In genomic region chr1:30803562-30803961, GRCh38 we compare ENCODE assay signal across 18 cellular contexts. TPM values are rescaled to one million over a fixed set of nuclear protein-coding genes. Genes with fewer than 3 reads are reported as not detected.
DNase-seq lines count a peak whose midpoint lies in the region; ATAC-seq, FAIRE-seq and TF ChIP-seq lines count a peak whose summit lies in the region.
"Had no signal": no experiment of that assay in that cellular context is flagged by ENCODE, and none has a peak within 500 bp of the region (broad histone marks: within the 10 kb centered on the region; RNA-seq: fewer than 3 reads in every experiment).

No MANE protein-coding gene starts in this region.

- POLR2A ChIA-PET in HepG2 (lab: Yijun Ruan, JAX) = no interaction called here
- POLR2A ChIA-PET in K562 (lab: Yijun Ruan, JAX) = interaction anchor here (0.6 to 2.0 kb wide), 11 partner anchors 11 to 1625 kb away, joined by 3 to 13 read pairs (median 4); no protein-coding TSS in a partner anchor
- POLR2A ChIA-PET in Caco-2 (lab: Charles Lee) = no interaction called here

- H3K4me1 Mint-ChIP-seq in Caco-2 (ENCODE audit: low read depth, unreplicated experiment) = no peaks in the 10 kb centered on the region

- TF ChIP-seq CTCF in HepG2 (CRISPR knock-in tag; IDR thresholded peaks at IDR 0.05) = no peak
- TF ChIP-seq CTCF in right lobe of liver (IDR thresholded peaks at IDR 0.05) = no peak
- TF ChIP-seq CTCF in K562 (IDR thresholded peaks at IDR 0.05 in 2 of 3, conservative IDR thresholded peaks at IDR 0.05 in 1 of 3; ENCODE audit: insufficient read depth in 2 of 3, low read depth in 1 of 3, low read length in 3 of 3) = no peak
- TF ChIP-seq CTCF in kidney (IDR thresholded peaks at IDR 0.05; ENCODE audit: borderline replicate concordance, extremely low read depth, insufficient read depth) = no peak
- TF ChIP-seq CTCF in Caco-2 (IDR thresholded peaks at IDR 0.05; ENCODE audit: insufficient read depth in 1 of 2, low read depth in 1 of 2, low read length in 1 of 2, severe bottlenecking in 1 of 2, unreplicated experiment in 1 of 2) = no peak

- H3K4me1 ChIP-seq in HepG2 (ENCODE audit: insufficient read depth, low read length) (peaks cover 12% of the 10 kb centered on the region), right lobe of liver (no peaks in the 10 kb centered on the region), K562 (replicated peaks in 1 of 2; ENCODE audit: control insufficient read depth in 2 of 2, insufficient read depth in 2 of 2, low read length in 2 of 2) (peaks cover 12 to 23% of the 10 kb centered on the region in 2 experiments), kidney (ENCODE audit: control insufficient read depth in 1 of 2, insufficient read depth in 1 of 2, low read depth in 1 of 2, low read length in 2 of 2) (peaks cover 0 to 4% of the 10 kb centered on the region in 2 donors), Caco-2 (no peaks in the 10 kb centered on the region)

- no peak overlapping the region for H3K4me3 Mint-ChIP-seq in Caco-2 (ENCODE audit: unreplicated experiment)
- H3K4me3 Mint-ChIP-seq: CD4-positive, alpha-beta T cell; HFFc6 had no signal

- FAIRE-seq in HepG2 (lab: Jason Lieb, UNC) (no peak), K562 (lab: Jason Lieb, UNC) (no peak), kidney (lab: Jason Lieb, UNC) (no peak)
- FAIRE-seq: GM12891, HTR-8/SVneo had no signal

- BruUV-seq in HepG2 (replicated peaks; lab: Mats Ljungman, UMichigan) = no TSS peak
- BruUV-seq in K562 (replicated peaks; lab: Mats Ljungman, UMichigan) = no TSS peak
- no TSS peak for BruUV-seq in Caco-2 (replicated peaks; lab: Mats Ljungman, UMichigan)

- H3K27ac ChIP-seq in HepG2 (ENCODE audit: extremely low read length, insufficient read depth, low read length) (no peak overlapping the region), right lobe of liver (no peak overlapping the region), K562 (ENCODE audit: extremely low read depth, low read depth, low read length) (no peak overlapping the region), kidney (ENCODE audit: low read depth in 2 of 2, low read length in 2 of 2) (no peak overlapping the region)
- H3K27ac ChIP-seq: BLaER1 treated with 17β-estradiol and CSF1 and Interleukin-3, amounts not matched to agents 10 nM and 100 nM; GM23248 had no signal

- intact Hi-C loops in HepG2 (cut with micrococcal nuclease; ENCODE audit: unreplicated experiment) = no loop called here
- intact Hi-C loops in right lobe of liver (cut with DNase I) = loop anchor here in 1 of 2 donors (5.0 kb wide), 1 partner anchor 109 kb away; no protein-coding TSS in a partner anchor
- intact Hi-C loops in K562 (cut with micrococcal nuclease) = loop anchor here (5.0 kb wide), 1 partner anchor 54 kb away; no protein-coding TSS in a partner anchor
- intact Hi-C loops in kidney (cut with DNase I) = no loop called here
- intact Hi-C loops in Caco-2 (cut with micrococcal nuclease; ENCODE audit: unreplicated experiment) = loop anchor here (5.0 kb wide), 2 partner anchors 49 to 124 kb away; no protein-coding TSS in a partner anchor

- no peak for TF ChIP-seq RAD21 in HepG2 (CRISPR knock-in tag; IDR thresholded peaks at IDR 0.05)
- no peak for TF ChIP-seq RAD21 in K562 (CRISPR knock-in tag; conservative IDR thresholded peaks at IDR 0.05 in 1 of 2, IDR thresholded peaks at IDR 0.05 in 1 of 2)

- CTCF ChIA-PET in HepG2 (lab: Yijun Ruan, JAX; ENCODE audit: low intra/inter-chr PET ratio, low total read pairs) (no interaction called here), K562 (lab: Yijun Ruan, JAX; ENCODE audit: low intra/inter-chr PET ratio) (interaction anchor here (4.7 kb wide), 1 partner anchor 107 kb away, joined by 109 read pairs; the partner anchor contains the start of gene SDC3), Caco-2 (lab: Charles Lee) (interaction anchor here (4.5 kb wide), 1 partner anchor 107 kb away, joined by 42 read pairs; no protein-coding TSS in a partner anchor)

- H3K36me3 ChIP-seq in HepG2 (replicated peaks in 1 of 2; ENCODE audit: control insufficient read depth in 1 of 2, insufficient read depth in 2 of 2, low read length in 2 of 2) = no peaks in the 10 kb centered on the region
- H3K36me3 ChIP-seq in right lobe of liver = no peaks in the 10 kb centered on the region
- no peaks in the 10 kb centered on the region for H3K36me3 ChIP-seq in K562 (ENCODE audit: control insufficient read depth, insufficient read depth, low read length)
- no peaks in the 10 kb centered on the region for H3K36me3 ChIP-seq in kidney (ENCODE audit: control insufficient read depth in 1 of 2, insufficient read depth in 2 of 2, low read length in 2 of 2)
- no peaks in the 10 kb centered on the region for H3K36me3 ChIP-seq in Caco-2 (ENCODE audit: control insufficient read depth, insufficient read depth, low read length)
- H3K36me3 ChIP-seq: BLaER1 treated with 17β-estradiol and CSF1 and Interleukin-3, amounts not matched to agents 10 nM and 100 nM; HAP-1 had no signal

- TF ChIP-seq EP300 in HepG2 (IDR thresholded peaks at IDR 0.05; ENCODE audit: low read depth in 2 of 2, low read length in 2 of 2) = no peak
- no peak for TF ChIP-seq EP300 in HepG2 (CRISPR knock-in tag; IDR thresholded peaks at IDR 0.05; ENCODE audit: borderline replicate concordance)
- no peak for TF ChIP-seq EP300 in K562 (IDR thresholded peaks at IDR 0.05; ENCODE audit: low read length)

- H3K79me2 ChIP-seq in HepG2 (ENCODE audit: insufficient read depth, low read length) (no peaks in the 10 kb centered on the region), K562 (ENCODE audit: control insufficient read depth, insufficient read depth, low read length) (no peaks in the 10 kb centered on the region)

- H3K27me3 Mint-ChIP-seq in Caco-2 (ENCODE audit: insufficient read depth, unreplicated experiment) = no peaks in the 10 kb centered on the region

- H3K9me3 Mint-ChIP-seq in Caco-2 (ENCODE audit: unreplicated experiment) = no peaks in the 10 kb centered on the region
- H3K9me3 Mint-ChIP-seq: CD4-positive, alpha-beta T cell; HFFc6 had no signal

- H2AFZ ChIP-seq in HepG2 (ENCODE audit: low read length) (no peak overlapping the region), K562 (ENCODE audit: low read depth, low read length) (no peak overlapping the region)
- H2AFZ ChIP-seq: GM23248 had no signal

- H3K4me3 ChIP-seq in HepG2 (replicated peaks in 1 of 3; ENCODE audit: insufficient read depth in 1 of 3, low read depth in 2 of 3, low read length in 3 of 3) = no peak overlapping the region
- no peak overlapping the region for H3K4me3 ChIP-seq in right lobe of liver
- no peak overlapping the region for H3K4me3 ChIP-seq in K562
- H3K4me3 ChIP-seq in kidney (ENCODE audit: low read length in 2 of 2) = no peak overlapping the region
- no peak overlapping the region for H3K4me3 ChIP-seq in Caco-2 (ENCODE audit: low read depth, low read length)
- H3K4me3 ChIP-seq: BLaER1 treated with 17β-estradiol and CSF1 and Interleukin-3, amounts not matched to agents 10 nM and 100 nM; GM23248; HAP-1 had no signal

- H3K9ac ChIP-seq in HepG2 (ENCODE audit: insufficient read depth, low read depth, low read length) (no peak overlapping the region), K562 (ENCODE audit: insufficient read depth in 1 of 2, low read depth in 2 of 2, low read length in 2 of 2) (no peak overlapping the region), kidney (ENCODE audit: low read length in 2 of 2) (no peak overlapping the region)
- H3K9ac ChIP-seq: BLaER1 treated with 17β-estradiol and CSF1 and Interleukin-3, amounts not matched to agents 10 nM and 100 nM; GM23248 had no signal

- in situ Hi-C loops in HepG2 (cut with HindIII; ENCODE audit: extremely low pct_ligation_motif_present, low pct_unique_long_range_greater_than_20kb) = loop anchor here (5.0 kb wide), 1 partner anchor 109 kb away; no protein-coding TSS in a partner anchor
- in situ Hi-C loops in K562 (cut with MboI) = loop anchor here (5.0 kb wide), 1 partner anchor 109 kb away; no protein-coding TSS in a partner anchor

- H4K20me1 ChIP-seq in HepG2 (ENCODE audit: insufficient read depth, low read length) (no peaks in the 10 kb centered on the region), K562 (replicated peaks; ENCODE audit: control insufficient read depth, insufficient read depth, low read length) (no peaks in the 10 kb centered on the region)

- H3K36me3 Mint-ChIP-seq in Caco-2 (ENCODE audit: insufficient read depth, unreplicated experiment) = no peaks in the 10 kb centered on the region

- TF ChIP-seq POLR2A in HepG2 (IDR thresholded peaks at IDR 0.05; ENCODE audit: insufficient read depth in 1 of 2, low read depth in 2 of 2, low read length in 2 of 2) = no peak
- no peak for TF ChIP-seq POLR2A in right lobe of liver (IDR thresholded peaks at IDR 0.05)
- TF ChIP-seq POLR2A in K562 (conservative IDR thresholded peaks at IDR 0.05) = no peak

- H3K9me1 ChIP-seq in K562 (ENCODE audit: control insufficient read depth, insufficient read depth, low read length) = no peaks in the 10 kb centered on the region

- 6% methylated on average over 5 of the region's 6 CpGs for WGBS in HepG2 (ENCODE audit: low lambda C conversion rate)
- WGBS in right lobe of liver (ENCODE audit: insufficient coverage, low coverage, low lambda C conversion rate, missing lambda C conversion rate) = 87% methylated on average over 3 of the region's 6 CpGs
- 44% methylated on average over 6 of the region's 6 CpGs for WGBS in K562 (ENCODE audit: insufficient coverage, low coverage, missing lambda C conversion rate)

- no peak for DNase-seq in HepG2 (ENCODE audit: low spot score)
- DNase-seq in right lobe of liver = no peak
- no peak for DNase-seq in K562 (ENCODE audit: extremely low read depth in 1 of 4, low spot score in 3 of 4)
- peak; percentile 25 for DNase-seq in kidney
- DNase-seq in activated naive CD4-positive, alpha-beta T cell treated with Interleukin-2 at 50 U/mL for 16 hours = no peak
- DNase-seq in 8988T = no peak
- no peak for DNase-seq in Caco-2
- DNase-seq: ACHN; CD4-positive, alpha-beta T cell; DMS79; GM23248; HFFc6 had no signal

- ATAC-seq in HepG2 (no peak), right lobe of liver (no peak), K562 (no peak)

- no peak overlapping the region for H3K27ac Mint-ChIP-seq in Caco-2 (ENCODE audit: unreplicated experiment)
- H3K27ac Mint-ChIP-seq: CD4-positive, alpha-beta T cell; HFFc6 had no signal

- H3K9me3 ChIP-seq in HepG2 (ENCODE audit: low read length) (no peaks in the 10 kb centered on the region), right lobe of liver (no peaks in the 10 kb centered on the region), K562 (replicated peaks; ENCODE audit: control insufficient read depth, insufficient read depth, low read depth, low read length) (no peaks in the 10 kb centered on the region), kidney (ENCODE audit: control insufficient read depth in 1 of 2, low read length in 2 of 2) (no peaks in the 10 kb centered on the region), Caco-2 (no peaks in the 10 kb centered on the region)
- H3K9me3 ChIP-seq: BLaER1 treated with 17β-estradiol and CSF1 and Interleukin-3, amounts not matched to agents 10 nM and 100 nM; HAP-1 had no signal

- H3K27me3 ChIP-seq in HepG2 (ENCODE audit: control insufficient read depth in 1 of 2, insufficient read depth in 2 of 2, low read length in 2 of 2) (peaks cover 10 to 52% of the 10 kb centered on the region in 2 experiments), right lobe of liver (no peaks in the 10 kb centered on the region), K562 (ENCODE audit: control insufficient read depth in 2 of 2, insufficient read depth in 2 of 2, low read length in 2 of 2) (no peaks in the 10 kb centered on the region; a peak in 1 of 5 replicates), Caco-2 (replicated peaks; ENCODE audit: control insufficient read depth, insufficient read depth, low read length) (no peaks in the 10 kb centered on the region)

- H3K4me2 ChIP-seq in HepG2 (ENCODE audit: low read depth, low read length) (no peak overlapping the region), K562 (ENCODE audit: insufficient read depth, low read length) (no peak overlapping the region)
- H3K4me2 ChIP-seq: BLaER1 treated with 17β-estradiol and CSF1 and Interleukin-3, amounts not matched to agents 10 nM and 100 nM had no signal

RNA-seq across cellular contexts. Expression of gene LAPTM5, which starts 46.0 kb away (rescaled TPM):
- total RNA-seq in HepG2 (2016; rRNA removed; fragmentation: Illumina TruSeq; extraction: Trizol) (0.34 and 0.86 TPM in 2 replicates), right lobe of liver (10 to 100 TPM; 21.2 to 81.0 (median 29.8) TPM), K562 (2014; rRNA removed) (10.7 and 12.3 TPM in 2 replicates), K562 (2014; rRNA removed; fragmentation: Illumina TruSeq; extraction: Trizol) (11.7 and 13.2 TPM in 2 replicates), K562 (2015; rRNA removed; fragmentation: Illumina TruSeq; extraction: Trizol) (44.3 and 44.7 TPM in 2 replicates), K562 (2021) (30.3 and 33.8 TPM in 2 replicates), kidney (108 TPM), Caco-2 (2022) (0.14 TPM in 1 of 2 replicates, not detected in the other)
- total RNA-seq in HepG2 (2016; cell fraction: cytosol; rRNA removed; fragmentation: Illumina TruSeq; extraction: Trizol; ENCODE audit: low read depth) = 0.18 and 0.30 TPM in 2 replicates
- total RNA-seq in HepG2 (2016; cell fraction: insoluble cytoplasmic fraction; rRNA removed; fragmentation: Illumina TruSeq; extraction: Trizol) = 0.18 and 0.45 TPM in 2 replicates
- total RNA-seq in HepG2 (2016; cell fraction: membrane; rRNA removed; fragmentation: Illumina TruSeq; extraction: Trizol) = 0.48 and 0.56 TPM in 2 replicates
- total RNA-seq in HepG2 (2016; cell fraction: nucleus; rRNA removed; fragmentation: Illumina TruSeq; extraction: Trizol) = 0.34 and 0.53 TPM in 2 replicates
- polyA plus RNA-seq in HepG2 (2011; rRNA removed) (0.41 and 0.76 TPM in 2 replicates), K562 (2011; rRNA removed) (42.5 and 418 TPM in 2 replicates), K562 (2014; fragmentation: Illumina TruSeq; extraction: Trizol) (44.5 and 47.3 TPM in 2 replicates), K562 (2014; fragmentation: Nextera tagmentation; extraction: Ambion mirVana) (1 to 10 TPM; 2.4 to 4.8 TPM), K562 (2014; rRNA removed) (20.3 and 22.2 TPM in 2 replicates), kidney (ENCODE audit: insufficient read depth, low read depth, low replicate concordance) (23.5 TPM)
- 0.64 and 0.79 TPM in 2 replicates for polyA plus RNA-seq in HepG2 (2011; cell fraction: cytosol; rRNA removed)
- polyA plus RNA-seq in HepG2 (2011; cell fraction: nucleus; rRNA removed) = 0.59 and 0.61 TPM in 2 replicates
- 0.19 and 0.38 TPM in 2 replicates for polyA plus RNA-seq in HepG2 (2012)
- polyA plus RNA-seq in HepG2 (2016; cell fraction: cytosol; fragmentation: Illumina TruSeq; extraction: Trizol; ENCODE audit: low read depth) = 0.33 and 0.38 TPM in 2 replicates
- 0.57 and 0.76 TPM in 2 replicates for polyA plus RNA-seq in HepG2 (2016; cell fraction: insoluble cytoplasmic fraction; fragmentation: Illumina TruSeq; extraction: Trizol; ENCODE audit: low read depth)
- 0.54 and 0.79 TPM in 2 replicates for polyA plus RNA-seq in HepG2 (2016; cell fraction: membrane; fragmentation: Illumina TruSeq; extraction: Trizol; ENCODE audit: low read depth)
- 1.1 TPM in 2 replicates for polyA plus RNA-seq in HepG2 (2016; cell fraction: nucleus; fragmentation: Illumina TruSeq; extraction: Trizol; ENCODE audit: insufficient read depth, low read depth)
- 2.1 and 4.6 TPM in 2 replicates for polyA minus RNA-seq in HepG2 (2011; rRNA and poly(A)+ RNA removed; ENCODE audit: low replicate concordance)
- polyA minus RNA-seq in HepG2 (2011; cell fraction: cytosol; rRNA and poly(A)+ RNA removed) = 0.59 TPM in 1 of 2 replicates, not detected in the other
- not detected in 2 replicates for polyA minus RNA-seq in HepG2 (2011; cell fraction: nucleus; rRNA and poly(A)+ RNA removed)
- 11.2 and 16.2 TPM in 2 replicates for total RNA-seq in K562 (2011; cell fraction: chromatin; rRNA removed; ENCODE audit: low replicate concordance)
- 19.8 and 22.9 TPM in 2 replicates for total RNA-seq in K562 (2011; cell fraction: nucleolus; rRNA removed)
- total RNA-seq in K562 (2011; cell fraction: nucleoplasm; rRNA removed) = 20.3 and 27.1 TPM in 2 replicates
- 103 and 599 TPM in 2 replicates for polyA plus RNA-seq in K562 (2011; cell fraction: cytosol; rRNA removed)
- 41.2 and 275 TPM in 2 replicates for polyA plus RNA-seq in K562 (2011; cell fraction: nucleus; rRNA removed)
- polyA plus RNA-seq in K562 (2012) = 63.5 and 133 TPM in 2 replicates
- 72.1 and 524 TPM in 2 replicates for polyA minus RNA-seq in K562 (2011; rRNA and poly(A)+ RNA removed)
- polyA minus RNA-seq in K562 (2011; cell fraction: cytosol; rRNA and poly(A)+ RNA removed) = 41.0 and 310 TPM in 2 replicates
- polyA minus RNA-seq in K562 (2011; cell fraction: nucleus; rRNA and poly(A)+ RNA removed) = 7.7 and 80.9 TPM in 2 replicates
- total RNA-seq: A172, G401, GM23248 had no signal

Comparison
In these comparisons a context has a peak if more than half of its experiments do, and no peak if none do; other contexts are left out.
1. RNA of gene LAPTM5, which starts 46.0 kb away (total RNA-seq): 108 TPM in kidney (single experiment), 10.7 to 44.7 TPM in K562 and 21.2 to 81.0 TPM in right lobe of liver; 0.18 to 0.86 TPM in HepG2 and 0.14 TPM in Caco-2; every median in the first group is over 4 times any median in the second.
2. intact Hi-C loops: an anchor here in K562 (5.0 kb wide) and Caco-2 (5.0 kb wide); none called in HepG2 and kidney.
3. Of the 241 proteins assayed by ChIP-seq in both HepG2 and K562: peak only in HepG2: none; only in K562: ESRRA; in both: none; in neither: 239; mixed calls (peak in some experiments, not most) for 1.